In genomic region chr15:43799945-43800285, GRCh38 we compare ENCODE assay signal across 8 cellular contexts. TPM values are rescaled to one million over a fixed set of nuclear protein-coding genes. Genes with fewer than 3 reads are reported as not detected.
DNase-seq lines count a peak whose midpoint lies in the region; ATAC-seq and TF ChIP-seq lines count a peak whose summit lies in the region.

Gene SERINC4, minus strand, starts transcription at chr15:43800220. Its CDS starts 234 bp downstream, at chr15:43799986.

- no peaks in the 10 kb centered on the region for H3K9me3 ChIP-seq in prostate gland

- CTCF ChIA-PET in T-cell (lab: Charles Lee): interaction anchor here (0.6 to 1.4 kb wide), 2 partner anchors 10 to 25 kb away, joined by 5 read pairs; partner anchors contain the start of gene MFAP1 (in 1 of the 2)

- peaks cover 49% of the 10 kb centered on the region for H3K36me3 Mint-ChIP-seq in T-cell

- no peaks in the 10 kb centered on the region for H3K27me3 ChIP-seq in GM06990 (replicated peaks; ENCODE audit: control insufficient read depth, insufficient read depth, low read length)
- no peaks in the 10 kb centered on the region for H3K27me3 ChIP-seq in prostate gland (replicated peaks; ENCODE audit: insufficient read depth)

- no peaks in the 10 kb centered on the region for H3K27me3 Mint-ChIP-seq in T-cell

- TF ChIP-seq POLR2A in prostate gland (IDR thresholded peaks at IDR 0.05): no peak

- peak within 1 kb of the TSS; percentile 98 for H3K27ac Mint-ChIP-seq in T-cell

- ATAC-seq in T-cell (replicated peaks in 1 of 4): no peak
- ATAC-seq in HG03460 (IDR thresholded peaks at IDR 0.05; ENCODE audit: unreplicated experiment): no peak
- ATAC-seq in GM18873 (IDR thresholded peaks at IDR 0.05; ENCODE audit: low FRiP score, unreplicated experiment): no peak

- H3K4me1 ChIP-seq in prostate gland (replicated peaks): peaks cover 21% of the 10 kb centered on the region

- DNase-seq in GM06990 (ENCODE audit: extremely low read depth, insufficient read length) (no peak), T-cell (no peak), foreskin fibroblast (peak in 1 of 2 donors; percentile 14), prostate gland (ENCODE audit: low spot score) (no peak), cerebellar nuclear complex (lab: John Stamatoyannopoulos, UW) (no peak), NCI-H1105 treated with DMSO at 0.1 percent for 48 hours (lab: John Stamatoyannopoulos, UW) (no peak)

- H3K4me3 Mint-ChIP-seq in T-cell: peak within 1 kb of the TSS; percentile 97 to 99 (median 99)

- H3K9me3 Mint-ChIP-seq in T-cell: no peaks in the 10 kb centered on the region

- H3K4me3 ChIP-seq in GM06990 (replicated peaks; ENCODE audit: low read depth, low read length) (peak within 1 kb of the TSS; percentile 92), foreskin fibroblast (ENCODE audit: low read depth in 1 of 2, low read length in 2 of 2) (peak within 1 kb of the TSS; percentile 69 to 94), prostate gland (peak within 1 kb of the TSS; percentile 52 to 70)

- 84% methylated on average over 8 of the region's 8 CpGs for WGBS in prostate gland

- peaks cover 55 to 60% (median 59%) of the 10 kb centered on the region in 3 donors for H3K4me1 Mint-ChIP-seq in T-cell

- H3K36me3 ChIP-seq in GM06990 (ENCODE audit: control insufficient read depth, insufficient read depth, low read length): peaks cover 21% of the 10 kb centered on the region
- H3K36me3 ChIP-seq in prostate gland: no peaks in the 10 kb centered on the region

- POLR2A ChIA-PET in T-cell (lab: Charles Lee): interaction anchor here in 1 of 2 donors (1.2 kb wide), 2 partner anchors 22 to 25 kb away, joined by 4 to 11 read pairs; partner anchors contain the start of gene MFAP1

- peak within 1 kb of the TSS; percentile 94 to 97 for H3K27ac ChIP-seq in prostate gland

- TF ChIP-seq CTCF in GM06990 (IDR thresholded peaks at IDR 0.05; ENCODE audit: insufficient read depth, low read length, poor library complexity, severe bottlenecking): no peak
- no peak for TF ChIP-seq CTCF in foreskin fibroblast (IDR thresholded peaks at IDR 0.05; ENCODE audit: low read depth, low read length)
- TF ChIP-seq CTCF in prostate gland (IDR thresholded peaks at IDR 0.05): no peak

- intact Hi-C loops in prostate gland (cut with DNase I): no loop called here

RNA-seq across cellular contexts. Expression of gene SERINC4, which starts in this region (rescaled TPM):
- total RNA-seq in T-cell (under 1 TPM in 3 of 5 donors, not detected in 2; 0.20 to 0.32 (median 0.26) TPM), prostate gland (1 to 10 TPM in 1 of 2 donors, not detected in 1; 3.9 TPM)
